20 cellular contexts compared by ENCODE assay signal in the genomic region with DNA sequence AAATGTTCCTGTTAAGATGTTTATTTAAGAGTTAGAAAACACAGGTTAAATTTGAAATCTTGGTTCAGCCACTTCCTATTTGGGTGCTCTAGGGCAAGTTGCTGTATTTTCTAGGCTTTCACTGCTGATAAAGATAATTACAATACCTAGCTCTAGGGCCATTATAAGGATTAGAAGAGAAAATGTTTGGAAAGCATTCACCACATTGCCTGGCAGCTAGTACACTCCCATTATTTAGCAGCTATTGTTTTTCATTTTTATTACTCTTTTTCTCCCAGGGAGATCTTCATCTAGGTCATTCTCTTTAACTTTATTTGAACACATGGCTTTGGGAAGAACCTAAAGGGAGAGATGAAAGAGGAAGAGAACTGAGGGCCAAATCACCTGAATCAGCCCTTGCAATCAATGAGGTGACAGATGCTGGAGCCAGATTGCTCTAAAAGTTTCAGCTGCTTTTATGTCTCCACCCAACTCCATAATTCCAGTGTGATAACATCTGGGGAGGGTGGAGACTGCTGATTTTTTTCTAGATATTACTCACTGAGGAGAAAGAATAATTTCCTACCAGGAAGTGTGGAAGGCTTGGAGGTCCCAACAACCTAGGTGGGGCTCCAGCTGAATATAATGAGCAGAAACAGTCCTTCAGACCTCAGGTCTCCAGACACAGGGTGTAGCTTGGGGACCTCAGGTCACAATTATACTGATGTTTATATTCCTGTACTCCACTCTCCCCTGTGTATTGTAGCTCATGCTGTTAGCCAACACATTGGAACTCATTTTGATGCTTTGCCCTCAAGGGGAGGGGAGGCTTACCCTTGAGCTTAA.
DNase-seq lines count a peak whose midpoint lies in the region; ATAC-seq and TF ChIP-seq lines count a peak whose summit lies in the region.
"Had no signal": no experiment of that assay in that cellular context is flagged by ENCODE, and none has a peak within 500 bp of the region (broad histone marks: within the 10 kb centered on the region; RNA-seq: fewer than 3 reads in every experiment).

No MANE protein-coding gene starts in this region.

- ATAC-seq in HG03175 (IDR thresholded peaks at IDR 0.05; ENCODE audit: unreplicated experiment): no peak
- ATAC-seq: activated T-cell treated with anti-CD3 and anti-CD28 coated beads, Interleukin-2, amount 50 U/mL, for 72 hours had no signal

- H3K36me3 Mint-ChIP-seq in osteocyte (ENCODE audit: unreplicated experiment): peaks cover 5% of the 10 kb centered on the region
- H3K36me3 Mint-ChIP-seq: activated naive CD8-positive, alpha-beta T cell treated with anti-CD3 and anti-CD28 coated beads, Interleukin-2, amount 10 ng/mL, durations not matched to agents 7 days and 5 days had no signal

- in situ Hi-C loops in GM23248 (cut with MboI): no loop called here

- H3K4me1 ChIP-seq in GM23248 (ENCODE audit: insufficient read depth): no peaks in the 10 kb centered on the region; the same call in 1 of the 2 replicates
- H3K4me1 ChIP-seq in A673 (ENCODE audit: insufficient read depth, low read length, poor library complexity, severe bottlenecking): no peaks in the 10 kb centered on the region

- H3K9me2 ChIP-seq in GM23248 (ENCODE audit: insufficient read depth): no peaks in the 10 kb centered on the region

- intact Hi-C loops in A673 (cut with micrococcal nuclease; ENCODE audit: unreplicated experiment): loop anchor here (5.0 kb wide), 1 partner anchor 159 kb away; no protein-coding TSS in a partner anchor

- H3K27me3 ChIP-seq in GM23248 (replicated peaks; ENCODE audit: insufficient read depth): no peaks in the 10 kb centered on the region
- H3K27me3 ChIP-seq in A673 (replicated peaks; ENCODE audit: insufficient read depth, low read depth, low read length, poor library complexity): no peaks in the 10 kb centered on the region
- H3K27me3 ChIP-seq: MG63, stomach had no signal

- peak; percentile 39 for DNase-seq in GM23248
- peak; percentile 57 for DNase-seq in NCI-H82 (lab: John Stamatoyannopoulos, UW)
- peak; percentile 9 for DNase-seq in fibroblast of the aortic adventitia (ENCODE audit: low read depth)
- no peak for DNase-seq in osteocyte (ENCODE audit: extremely low spot score, unreplicated experiment)
- no peak for DNase-seq in NCI-H2029 treated with DMSO at 0.1 percent for 48 hours (lab: John Stamatoyannopoulos, UW)
- no peak for DNase-seq in A673 (ENCODE audit: low spot score)
- no peak for DNase-seq in NCI-H2107 (lab: John Stamatoyannopoulos, UW)
- DNase-seq: activated CD4-positive, alpha-beta T cell treated with anti-CD3 and anti-CD28 coated beads, Interleukin-2, amount 50 U/mL, for 4 hours; activated naive CD8-positive, alpha-beta T cell treated with anti-CD3 and anti-CD28 coated beads, Interleukin-2, amount 10 ng/mL, durations not matched to agents 7 days and 5 days; activated T-cell treated with anti-CD3 and anti-CD28 coated beads, Interleukin-2, amount 50 U/mL, for 72 hours; effector CD8-positive, alpha-beta T cell; MG63; NCI-H1930; NCI-H526; stomach; SW 1271 had no signal

- no peaks in the 10 kb centered on the region for H3K27me3 Mint-ChIP-seq in osteocyte (ENCODE audit: unreplicated experiment)

- peaks cover 10% of the 10 kb centered on the region for H3K9me3 Mint-ChIP-seq in osteocyte (ENCODE audit: unreplicated experiment)

- no peak overlapping the region for H3K4me2 ChIP-seq in GM23248 (ENCODE audit: unreplicated experiment)
- H3K4me2 ChIP-seq: PC-9 had no signal

- no TSS peak for BruUV-seq in A673 (replicated peaks; lab: Mats Ljungman, UMichigan)

- H3K4me3 Mint-ChIP-seq in osteocyte (ENCODE audit: unreplicated experiment): no peak overlapping the region
- H3K4me3 Mint-ChIP-seq: activated naive CD8-positive, alpha-beta T cell treated with anti-CD3 and anti-CD28 coated beads, Interleukin-2, amount 10 ng/mL, durations not matched to agents 7 days and 5 days; activated T-cell treated with anti-CD3 and anti-CD28 coated beads, Interleukin-2, amount 50 U/mL, for 72 hours; neural crest cell had no signal

- no peak overlapping the region for H3K4me3 ChIP-seq in GM23248
- H3K4me3 ChIP-seq in fibroblast of the aortic adventitia (ENCODE audit: low read depth, low read length): no peak overlapping the region
- H3K4me3 ChIP-seq in A673 (ENCODE audit: low read depth, low read length, poor library complexity, severe bottlenecking): no peak overlapping the region
- H3K4me3 ChIP-seq: lung, MG63, PC-9, stomach had no signal

- H3K79me2 ChIP-seq in GM23248 (ENCODE audit: insufficient read depth): no peaks in the 10 kb centered on the region

- no peak overlapping the region for H3K9ac ChIP-seq in GM23248

- H3K27ac ChIP-seq in GM23248: no peak overlapping the region
- no peak overlapping the region for H3K27ac ChIP-seq in A673 (ENCODE audit: low read depth, low read length, poor library complexity, severe bottlenecking)
- H3K27ac ChIP-seq: PC-9 had no signal

- no peaks in the 10 kb centered on the region for H4K20me1 ChIP-seq in GM23248 (ENCODE audit: insufficient read depth)

- POLR2A ChIA-PET in A673 (lab: Charles Lee; ENCODE audit: low non-redundant PET): no interaction called here

- TF ChIP-seq CTCF in fibroblast of the aortic adventitia (IDR thresholded peaks at IDR 0.05; ENCODE audit: insufficient read depth, low read length): no peak
- no peak for TF ChIP-seq CTCF in osteocyte (IDR thresholded peaks at IDR 0.05)
- no peak for TF ChIP-seq CTCF in A673 (conservative IDR thresholded peaks at IDR 0.05; ENCODE audit: low read depth, low read length)

- no peak overlapping the region for H2AFZ ChIP-seq in GM23248
- H2AFZ ChIP-seq: PC-9 had no signal

- H3K9me3 ChIP-seq in GM23248 (ENCODE audit: low read depth) (no peaks in the 10 kb centered on the region), A673 (ENCODE audit: low read depth, low read length, poor library complexity, severe bottlenecking) (peaks cover 3% of the 10 kb centered on the region)
- H3K9me3 ChIP-seq: stomach had no signal

- peak overlapping the region; percentile 23 for H3K27ac Mint-ChIP-seq in osteocyte (ENCODE audit: unreplicated experiment)
- H3K27ac Mint-ChIP-seq: activated naive CD8-positive, alpha-beta T cell treated with anti-CD3 and anti-CD28 coated beads, Interleukin-2, amount 10 ng/mL, durations not matched to agents 7 days and 5 days; activated T-cell treated with anti-CD3 and anti-CD28 coated beads, Interleukin-2, amount 50 U/mL, for 72 hours had no signal

- H3K36me3 ChIP-seq in GM23248 (ENCODE audit: low read depth) (no peaks in the 10 kb centered on the region), A673 (ENCODE audit: insufficient read depth, low read length, poor library complexity, severe bottlenecking) (no peaks in the 10 kb centered on the region)
- H3K36me3 ChIP-seq: MG63, stomach had no signal

- no peaks in the 10 kb centered on the region for H3F3A ChIP-seq in GM23248 (ENCODE audit: insufficient read depth)

- CTCF ChIA-PET in A673 (lab: Charles Lee): no interaction called here

- H3K4me1 Mint-ChIP-seq in osteocyte (ENCODE audit: unreplicated experiment): peaks cover 30% of the 10 kb centered on the region
- H3K4me1 Mint-ChIP-seq: activated naive CD8-positive, alpha-beta T cell treated with anti-CD3 and anti-CD28 coated beads, Interleukin-2, amount 10 ng/mL, durations not matched to agents 7 days and 5 days had no signal

Comparison
In these comparisons a context has a peak if more than half of its experiments do, and no peak if none do; other contexts are left out.
1. DNase-seq: peak in GM23248 (single experiment), NCI-H82 (single experiment) and fibroblast of the aortic adventitia (single experiment); none in osteocyte (single experiment), NCI-H2029 treated with DMSO at 0.1 percent for 48 hours (single experiment), A673 (single experiment) and NCI-H2107 (single experiment).